ENCODE assay signal across 19 cellular contexts in genomic region chr14:24613747-24614146, GRCh38. TPM values are rescaled to one million over a fixed set of nuclear protein-coding genes. Genes with fewer than 3 reads are reported as not detected.
A peak's percentile ranks its signal among the peaks of the same experiment; 100 is the strongest.
DNase-seq lines count a peak whose midpoint lies in the region; ATAC-seq, FAIRE-seq and TF ChIP-seq lines count a peak whose summit lies in the region.
"Had no signal": no experiment of that assay in that cellular context is flagged by ENCODE, and none has a peak within 500 bp of the region (broad histone marks: within the 10 kb centered on the region; RNA-seq: fewer than 3 reads in every experiment).

No MANE protein-coding gene starts in this region.

- H3K27me3 ChIP-seq in CD8-positive, alpha-beta memory T cell (ENCODE audit: insufficient read depth, low read length, poor library complexity, severe bottlenecking), result no peaks in the 10 kb centered on the region
- H3K27me3 ChIP-seq in keratinocyte (ENCODE audit: control insufficient read depth, extremely low read depth, insufficient read depth, low read length), result no peaks in the 10 kb centered on the region
- H3K27me3 ChIP-seq: BE2C, MG63 had no signal

- no peak for DNase-seq in CD8-positive, alpha-beta memory T cell
- DNase-seq in DMS79 treated with DMSO at 0.1 percent for 48 hours (lab: John Stamatoyannopoulos, UW) (peak; percentile 85), keratinocyte (ENCODE audit: low read depth, low spot score) (no peak), RWPE1 (ENCODE audit: low spot score) (no peak)
- no peak for DNase-seq in central memory CD8-positive, alpha-beta T cell (ENCODE audit: low spot score in 2 of 2)
- DNase-seq: BE2C, COR-L47, DND-41, H7, MG63, NCI-H1417, NCI-H1694 treated with DMSO at 0.1 percent for 48 hours, NCI-H2107, NCI-H69 had no signal

- H3K27ac Mint-ChIP-seq in CD8-positive, alpha-beta memory T cell, result peak overlapping the region in 6 of 8 donors; percentile 11 to 90 (median 54)
- H3K27ac Mint-ChIP-seq in central memory CD8-positive, alpha-beta T cell (ENCODE audit: low read depth), result peak overlapping the region; percentile 88

- dilution Hi-C loops in keratinocyte (cut with MboI; ENCODE audit: extremely low pct_ligation_motif_present, low sequenced_read_pairs), result no loop called here

- H2AFZ ChIP-seq in keratinocyte (ENCODE audit: control insufficient read depth, low read length), result peak overlapping the region; percentile 54

- no peaks in the 10 kb centered on the region for H3K9me3 ChIP-seq in CD8-positive, alpha-beta memory T cell (ENCODE audit: low read length)
- H3K9me3 ChIP-seq in keratinocyte (ENCODE audit: control insufficient read depth, low read depth, low read length), result no peaks in the 10 kb centered on the region
- H3K9me3 ChIP-seq: BE2C, MG63 had no signal

- CTCF ChIA-PET in CD8-positive, alpha-beta memory T cell (lab: Charles Lee), result no interaction called here
- CTCF ChIA-PET in RWPE1 (lab: Yijun Ruan, JAX), result no interaction called here

- no peaks in the 10 kb centered on the region for H4K20me1 ChIP-seq in keratinocyte (ENCODE audit: control insufficient read depth, extremely low read depth, insufficient read depth, low read length)

- H3K9me1 ChIP-seq in keratinocyte (ENCODE audit: control insufficient read depth, extremely low read depth, insufficient read depth, low read length), result no peaks in the 10 kb centered on the region

- no peak overlapping the region for H3K27ac ChIP-seq in CD8-positive, alpha-beta memory T cell (ENCODE audit: low read depth, low read length)
- H3K27ac ChIP-seq in keratinocyte (ENCODE audit: control insufficient read depth, insufficient read depth, low read length), result peak overlapping the region; percentile 45
- H3K27ac ChIP-seq in RWPE1, result no peak overlapping the region

- no peaks in the 10 kb centered on the region for H3K36me3 ChIP-seq in CD8-positive, alpha-beta memory T cell (ENCODE audit: insufficient read depth, low read length)
- no peaks in the 10 kb centered on the region for H3K36me3 ChIP-seq in keratinocyte (ENCODE audit: control insufficient read depth in 2 of 2, extremely low read depth in 1 of 2, insufficient read depth in 2 of 2, low read length in 2 of 2)
- H3K36me3 ChIP-seq: BE2C, MG63 had no signal

- H3K4me3 Mint-ChIP-seq in CD8-positive, alpha-beta memory T cell, result peak overlapping the region in 2 of 7 donors; percentile 7 to 27
- peak overlapping the region; percentile 54 for H3K4me3 Mint-ChIP-seq in central memory CD8-positive, alpha-beta T cell

- H3K4me2 ChIP-seq in keratinocyte (ENCODE audit: control insufficient read depth, extremely low read depth, insufficient read depth, low read depth, low read length), result peak overlapping the region; percentile 49

- H3K4me1 ChIP-seq in CD8-positive, alpha-beta memory T cell (ENCODE audit: insufficient read depth, low read length), result peaks cover 35% of the 10 kb centered on the region
- H3K4me1 ChIP-seq in keratinocyte (ENCODE audit: control insufficient read depth, extremely low read depth, insufficient read depth, low read length), result peaks cover 20% of the 10 kb centered on the region
- H3K4me1 ChIP-seq: BE2C had no signal

- no peaks in the 10 kb centered on the region for H3K9me3 Mint-ChIP-seq in CD8-positive, alpha-beta memory T cell
- no peaks in the 10 kb centered on the region for H3K9me3 Mint-ChIP-seq in central memory CD8-positive, alpha-beta T cell

- H3K4me1 Mint-ChIP-seq in CD8-positive, alpha-beta memory T cell, result peaks cover 46 to 53% (median 49%) of the 10 kb centered on the region in 3 donors
- peaks cover 54% of the 10 kb centered on the region for H3K4me1 Mint-ChIP-seq in central memory CD8-positive, alpha-beta T cell

- H3K9ac ChIP-seq in keratinocyte (ENCODE audit: control insufficient read depth, extremely low read depth, insufficient read depth, low read length), result peak overlapping the region; percentile 1

- no peak for ATAC-seq in central memory CD8-positive, alpha-beta T cell (replicated peaks; ENCODE audit: extremely low read depth, poor library complexity, severe bottlenecking)
- ATAC-seq in HG02759 (IDR thresholded peaks at IDR 0.05; ENCODE audit: unreplicated experiment) (no peak), GM21786 (IDR thresholded peaks at IDR 0.05; ENCODE audit: unreplicated experiment) (no peak)
- ATAC-seq: GM12878 had no signal

- POLR2A ChIA-PET in CD8-positive, alpha-beta memory T cell (lab: Charles Lee), result no interaction called here
- POLR2A ChIA-PET in RWPE1 (lab: Yijun Ruan, JAX; ENCODE audit: low non-redundant PET), result no interaction called here

- no peak overlapping the region for H3K4me3 ChIP-seq in CD8-positive, alpha-beta memory T cell (ENCODE audit: low read length)
- H3K4me3 ChIP-seq in keratinocyte (ENCODE audit: control insufficient read depth in 2 of 3, extremely low read depth in 1 of 3, insufficient read depth in 2 of 3, low read depth in 1 of 3, low read length in 3 of 3), result no peak overlapping the region
- H3K4me3 ChIP-seq: GM12878, MG63 had no signal

- no peaks in the 10 kb centered on the region for H3K79me2 ChIP-seq in keratinocyte (ENCODE audit: control insufficient read depth, insufficient read depth, low read length)

- no peaks in the 10 kb centered on the region for H3K27me3 Mint-ChIP-seq in CD8-positive, alpha-beta memory T cell
- no peaks in the 10 kb centered on the region for H3K27me3 Mint-ChIP-seq in central memory CD8-positive, alpha-beta T cell

- H3K36me3 Mint-ChIP-seq in CD8-positive, alpha-beta memory T cell, result no peaks in the 10 kb centered on the region
- no peaks in the 10 kb centered on the region for H3K36me3 Mint-ChIP-seq in central memory CD8-positive, alpha-beta T cell (ENCODE audit: insufficient read depth)

- FAIRE-seq in keratinocyte (lab: Jason Lieb, UNC), result no peak

- no peak for TF ChIP-seq CTCF in keratinocyte (optimal IDR thresholded peaks at IDR 0.05 in 1 of 3, IDR thresholded peaks at IDR 0.05 in 1 of 3, conservative IDR thresholded peaks at IDR 0.05 in 1 of 3; ENCODE audit: extremely low read depth in 1 of 3, insufficient read depth in 2 of 3, low read length in 3 of 3)
- TF ChIP-seq CTCF in RWPE1 (conservative IDR thresholded peaks at IDR 0.05; ENCODE audit: low read depth), result no peak

RNA-seq across cellular contexts. Expression of gene GZMH, which starts 4.3 kb away (rescaled TPM):
- 100 to 1,000 TPM; 125 to 131 TPM for total RNA-seq in CD8-positive, alpha-beta memory T cell
- 336 TPM for polyA plus RNA-seq in CD8-positive, alpha-beta memory T cell
- 0.14 TPM in 1 of 3 replicates, not detected in the others for polyA plus RNA-seq in keratinocyte
- polyA plus RNA-seq in keratinocyte (2011; ENCODE audit: low read depth), result not detected
- not detected in 2 replicates for polyA plus RNA-seq in keratinocyte (2011; cell fraction: cytosol; rRNA removed)
- polyA plus RNA-seq in keratinocyte (2011; cell fraction: nucleus; rRNA removed), result not detected in 2 replicates
- not detected in 2 replicates for polyA plus RNA-seq in keratinocyte (2012; ENCODE audit: low replicate concordance)
- polyA minus RNA-seq in keratinocyte, result not detected in 3 replicates
- not detected for polyA minus RNA-seq in keratinocyte (2011; cell fraction: cytosol; rRNA and poly(A)+ RNA removed)
- polyA minus RNA-seq in keratinocyte (2011; cell fraction: nucleus; rRNA and poly(A)+ RNA removed), result not detected in 2 replicates
- total RNA-seq: A673, GM12878, H7, NCI-H460 had no signal

RNA-seq across cellular contexts. Expression of gene GZMB, which starts 20.2 kb away (rescaled TPM):
- total RNA-seq in CD8-positive, alpha-beta memory T cell, result 1,000 to 10,000 TPM; 2,724 to 2,866 TPM
- 78.6 TPM for polyA plus RNA-seq in CD8-positive, alpha-beta memory T cell
- polyA plus RNA-seq in keratinocyte, result 0.08 TPM in 1 of 3 replicates, not detected in the others
- polyA plus RNA-seq in keratinocyte (2011; ENCODE audit: low read depth), result not detected
- not detected in 2 replicates for polyA plus RNA-seq in keratinocyte (2011; cell fraction: cytosol; rRNA removed)
- polyA plus RNA-seq in keratinocyte (2011; cell fraction: nucleus; rRNA removed), result not detected in 2 replicates
- polyA plus RNA-seq in keratinocyte (2012; ENCODE audit: low replicate concordance), result not detected in 2 replicates
- polyA minus RNA-seq in keratinocyte, result not detected in 3 replicates
- not detected for polyA minus RNA-seq in keratinocyte (2011; cell fraction: cytosol; rRNA and poly(A)+ RNA removed)
- not detected in 2 replicates for polyA minus RNA-seq in keratinocyte (2011; cell fraction: nucleus; rRNA and poly(A)+ RNA removed)
- total RNA-seq: A673, H7, NCI-H460 had no signal

RNA-seq across cellular contexts. Expression of gene CTSG, which starts 37.7 kb away (rescaled TPM):
- total RNA-seq in CD8-positive, alpha-beta memory T cell, result not detected
- not detected for polyA plus RNA-seq in CD8-positive, alpha-beta memory T cell
- polyA plus RNA-seq in keratinocyte, result not detected in 3 replicates
- not detected for polyA plus RNA-seq in keratinocyte (2011; ENCODE audit: low read depth)
- not detected in 2 replicates for polyA plus RNA-seq in keratinocyte (2011; cell fraction: cytosol; rRNA removed)
- polyA plus RNA-seq in keratinocyte (2011; cell fraction: nucleus; rRNA removed), result not detected in 2 replicates
- polyA plus RNA-seq in keratinocyte (2012; ENCODE audit: low replicate concordance), result not detected in 2 replicates
- polyA minus RNA-seq in keratinocyte, result not detected in 3 replicates
- not detected for polyA minus RNA-seq in keratinocyte (2011; cell fraction: cytosol; rRNA and poly(A)+ RNA removed)
- not detected in 2 replicates for polyA minus RNA-seq in keratinocyte (2011; cell fraction: nucleus; rRNA and poly(A)+ RNA removed)
- total RNA-seq: A673, GM12878, NCI-H460 had no signal
- polyA plus RNA-seq: GM12878 had no signal

Comparison
In these comparisons a context has a peak if more than half of its experiments do, and no peak if none do; other contexts are left out.
1. RNA of gene GZMH, which starts 4.3 kb away (polyA plus RNA-seq): 336 TPM in CD8-positive, alpha-beta memory T cell (single experiment); 0.14 TPM in keratinocyte; every median in the first group is over 100 times any median in the second.
2. RNA of gene GZMB, which starts 20.2 kb away (polyA plus RNA-seq): 78.6 TPM in CD8-positive, alpha-beta memory T cell (single experiment); 0.08 TPM in keratinocyte; every median in the first group is over 10 times any median in the second.